In the genomic region with DNA sequence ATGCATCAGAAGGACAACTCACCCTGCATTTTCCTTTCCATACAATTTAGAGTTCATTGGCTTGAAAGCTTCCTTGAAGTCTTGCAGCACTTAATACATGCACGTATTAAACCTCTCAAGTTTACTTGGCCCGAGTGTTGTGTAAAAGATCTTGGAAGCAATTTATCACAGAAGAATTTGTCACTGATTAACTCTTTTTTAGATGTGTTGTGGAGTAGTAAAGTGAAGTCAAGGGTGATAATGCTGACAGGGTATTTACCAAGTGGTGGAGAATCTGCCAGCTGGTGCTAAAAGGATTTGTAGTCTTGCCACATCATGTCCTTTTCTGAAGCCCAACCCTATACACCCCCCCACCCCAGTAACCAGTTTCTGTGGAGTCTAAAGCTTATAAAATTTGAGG, we compare ENCODE assay signal across 19 cellular contexts.
"Had no signal": no experiment of that assay in that cellular context is flagged by ENCODE, and none has a peak within 500 bp of the region (broad histone marks: within the 10 kb centered on the region; RNA-seq: fewer than 3 reads in every experiment).

No MANE protein-coding gene starts in this region.

- H3K36me3 ChIP-seq: esophagus squamous epithelium, left lung, neutrophil, tibial nerve, uterus had no signal

- H3K4me3 Mint-ChIP-seq: central memory CD8-positive, alpha-beta T cell; naive thymus-derived CD8-positive, alpha-beta T cell had no signal

- H3K4me1 Mint-ChIP-seq: central memory CD8-positive, alpha-beta T cell; naive thymus-derived CD8-positive, alpha-beta T cell had no signal

- ATAC-seq: left lung; naive thymus-derived CD8-positive, alpha-beta T cell had no signal

- H3K27me3 Mint-ChIP-seq: central memory CD8-positive, alpha-beta T cell had no signal

- H3K27me3 ChIP-seq: esophagus squamous epithelium, left lung, neutrophil, tibial nerve, uterus had no signal

- FAIRE-seq: small intestine had no signal

- H3K9me3 ChIP-seq: esophagus squamous epithelium, left lung, neutrophil, uterus had no signal

- H3K4me1 ChIP-seq: esophagus squamous epithelium, left lung, tibial nerve, uterus had no signal

- H3K4me3 ChIP-seq: coronary artery, esophagus squamous epithelium, left lung, tibial nerve, uterus had no signal

- H3K27ac ChIP-seq: coronary artery, esophagus squamous epithelium, left lung, neutrophil, tibial nerve, uterus, VCaP had no signal

- H3K27ac Mint-ChIP-seq: activated T-helper 2 cell treated with anti-CD3 and anti-CD28 coated beads, Interferon-gamma antibody, Interleukin-2, Interleukin-4, amounts not matched to agents 10 μg/mL and 5 μg/mL and 100 μg/mL, durations not matched to agents 14 hours and 24 hours and 36 hours; naive thymus-derived CD8-positive, alpha-beta T cell had no signal

- DNase-seq: activated CD4-positive, alpha-beta T cell treated with anti-CD3 and anti-CD28 coated beads, Interleukin-2, amount 50 U/mL, for 48 hours; activated naive CD4-positive, alpha-beta T cell treated with anti-CD3 and anti-CD28 coated beads, Interleukin-2, amount 50 U/mL, for 16 hours; esophagus squamous epithelium; glutamatergic neuron; left lung; naive thymus-derived CD8-positive, alpha-beta T cell; small intestine; stimulated activated CD4-positive, alpha-beta T cell treated with anti-CD3 and anti-CD28 coated beads, Interleukin-4, amount 100 ng/mL, for 4 hours; stimulated activated CD8-positive, alpha-beta memory T cell treated with anti-CD3 and anti-CD28 coated beads, Interleukin-4, amount 100 ng/mL, for 48 hours; stimulated activated naive CD4-positive, alpha-beta T cell treated with Interleukin-2 at 50 U/mL for 16 hours; substantia nigra; T-helper 1 cell; uterus had no signal
